Comparison of ENCODE assay signal across 19 cellular contexts in the genomic region with DNA sequence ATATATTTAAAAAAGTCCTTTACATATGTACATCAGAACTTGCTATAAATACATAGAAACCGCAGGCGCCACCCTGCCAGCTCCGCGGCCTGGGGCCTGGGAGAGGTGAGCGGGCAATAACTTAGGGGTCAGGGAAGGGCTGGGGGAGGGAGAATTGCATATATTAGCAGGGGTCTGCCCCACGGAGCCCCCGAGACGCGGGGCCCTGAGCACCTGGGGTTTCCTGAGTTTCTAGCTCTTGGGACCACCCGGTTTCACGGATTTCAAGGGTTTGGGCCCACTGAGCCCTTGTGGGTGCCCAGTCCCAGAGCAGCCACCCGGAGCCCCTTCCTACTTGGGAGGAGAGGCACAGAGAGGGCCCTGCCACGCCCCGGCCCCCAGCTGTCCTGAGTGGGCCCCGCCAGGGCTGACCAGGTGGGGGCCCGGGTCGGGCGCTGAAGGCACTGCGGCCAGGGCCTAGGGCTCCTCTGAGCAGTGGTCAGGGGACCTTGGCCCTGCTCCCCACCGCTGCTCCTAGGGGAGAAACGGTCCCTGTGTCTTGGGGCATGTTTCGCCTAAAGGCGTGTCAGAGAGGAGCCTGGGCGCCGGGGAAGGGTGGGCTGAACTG. TPM values are rescaled to one million over a fixed set of nuclear protein-coding genes. Genes with fewer than 3 reads are reported as not detected.
DNase-seq lines count a peak whose midpoint lies in the region; ATAC-seq and TF ChIP-seq lines count a peak whose summit lies in the region.
"Had no signal": no experiment of that assay in that cellular context is flagged by ENCODE, and none has a peak within 500 bp of the region (broad histone marks: within the 10 kb centered on the region; RNA-seq: fewer than 3 reads in every experiment).

No MANE protein-coding gene starts in this region.

- H3K27me3 ChIP-seq in breast epithelium (no peaks in the 10 kb centered on the region), OCI-LY3 (ENCODE audit: low read depth, low read length) (no peaks in the 10 kb centered on the region), subcutaneous abdominal adipose tissue (ENCODE audit: control insufficient read depth in 5 of 5, insufficient read depth in 4 of 5, low read length in 5 of 5) (peaks cover 0 to 4% (median 0%) of the 10 kb centered on the region in 5 donors)
- H3K27me3 ChIP-seq: upper lobe of right lung had no signal

- H3K9me3 ChIP-seq in breast epithelium (no peaks in the 10 kb centered on the region), OCI-LY3 (ENCODE audit: insufficient read depth, low read length) (no peaks in the 10 kb centered on the region), subcutaneous abdominal adipose tissue (ENCODE audit: control insufficient read depth in 5 of 5, low read length in 5 of 5) (no peaks in the 10 kb centered on the region)
- H3K9me3 ChIP-seq: A549, upper lobe of right lung had no signal

- no peaks in the 10 kb centered on the region for H3K27me3 Mint-ChIP-seq in MCF 10A (ENCODE audit: insufficient read depth, unreplicated experiment)

- CTCF ChIA-PET in MCF 10A (lab: Yijun Ruan, JAX) = interaction anchor here (0.6 kb wide), 1 partner anchor 86 kb away, joined by 3 read pairs; no protein-coding TSS in a partner anchor

- no peaks in the 10 kb centered on the region for H3K4me1 Mint-ChIP-seq in MCF 10A (ENCODE audit: insufficient read depth, unreplicated experiment)

- TF ChIP-seq CTCF in breast epithelium (IDR thresholded peaks at IDR 0.05) (no peak), MCF 10A (IDR thresholded peaks at IDR 0.05; ENCODE audit: unreplicated experiment) (no peak), OCI-LY3 (IDR thresholded peaks at IDR 0.05; ENCODE audit: low read depth, low read length) (no peak), choroid plexus epithelial cell (conservative IDR thresholded peaks at IDR 0.05; ENCODE audit: low read depth, low read length) (no peak)

- no peak for DNase-seq in breast epithelium (ENCODE audit: low spot score in 2 of 2)
- DNase-seq in MCF 10A (ENCODE audit: unreplicated experiment) = no peak
- peak; percentile 39 for DNase-seq in choroid plexus epithelial cell (ENCODE audit: low read depth)
- DNase-seq in NCI-H2171 (lab: John Stamatoyannopoulos, UW) = no peak
- no peak for DNase-seq in NCI-H2227 (lab: John Stamatoyannopoulos, UW; ENCODE audit: unreplicated experiment)
- DNase-seq: activated CD4-positive, alpha-beta T cell treated with anti-CD3 and anti-CD28 coated beads, Interleukin-2, amount 50 U/mL, for 1 hour; activated CD8-positive, alpha-beta memory T cell treated with anti-CD3 and anti-CD28 coated beads, Interleukin-2, amount 50 U/mL, for 4 hours; activated gamma-delta T cell treated with Interleukin-2 at 50 U/mL for 16 hours; NCI-H1092 treated with DMSO at 0.1 percent for 48 hours; NCI-H2029 treated with DMSO at 0.1 percent for 48 hours; NCI-H446 treated with DMSO at 0.1 percent for 48 hours; occipital lobe; SHP77 treated with DMSO at 0.1 percent for 48 hours; upper lobe of right lung had no signal

- no TSS peak for BruUV-seq in MCF 10A (replicated peaks; lab: Mats Ljungman, UMichigan)

- H3K27ac Mint-ChIP-seq in MCF 10A (ENCODE audit: low read depth, unreplicated experiment) = no peak overlapping the region

- no peak overlapping the region for H3K4me3 Mint-ChIP-seq in MCF 10A (ENCODE audit: unreplicated experiment)
- H3K4me3 Mint-ChIP-seq: CD14-positive monocyte had no signal

- peaks cover 30% of the 10 kb centered on the region for H4K20me1 ChIP-seq in OCI-LY3 (ENCODE audit: insufficient read depth, low read length)

- H3K4me2 ChIP-seq in OCI-LY3 (ENCODE audit: low read length) = no peak overlapping the region
- H3K4me2 ChIP-seq: A549 had no signal

- H3K4me1 ChIP-seq in breast epithelium (peaks cover 16 to 22% of the 10 kb centered on the region in 2 donors), OCI-LY3 (ENCODE audit: low read length) (peaks cover 27% of the 10 kb centered on the region), subcutaneous abdominal adipose tissue (ENCODE audit: control insufficient read depth in 5 of 5, insufficient read depth in 5 of 5, low read length in 5 of 5) (peaks cover 12 to 44% (median 38%) of the 10 kb centered on the region in 5 donors)

- no peak for ATAC-seq in GM21786 (IDR thresholded peaks at IDR 0.05; ENCODE audit: unreplicated experiment)
- ATAC-seq: upper lobe of right lung had no signal

- intact Hi-C loops in breast epithelium (cut with DNase I; ENCODE audit: low total_unique reads) (no loop called here), MCF 10A (cut with micrococcal nuclease) (loop anchor here (1.0 kb wide), 1 partner anchor 50 kb away; no protein-coding TSS in a partner anchor)

- H3K27ac ChIP-seq in breast epithelium = peak overlapping the region; percentile 55 to 97
- H3K27ac ChIP-seq in OCI-LY3 (ENCODE audit: low read length) = peak overlapping the region; percentile 56
- H3K27ac ChIP-seq in subcutaneous abdominal adipose tissue (ENCODE audit: low read depth, low read length) = peak overlapping the region; percentile 89
- H3K27ac ChIP-seq: upper lobe of right lung had no signal

- no peak overlapping the region; the same call in 1 of the 2 replicates for H3K9ac ChIP-seq in OCI-LY3 (ENCODE audit: low read length)
- no peak overlapping the region for H3K9ac ChIP-seq in subcutaneous abdominal adipose tissue (ENCODE audit: low read length in 5 of 5)

- peaks cover 16% of the 10 kb centered on the region for H3K79me2 ChIP-seq in OCI-LY3 (ENCODE audit: low read length)

- no peak overlapping the region for H2AFZ ChIP-seq in OCI-LY3 (ENCODE audit: low read depth, low read length)

- H3K4me3 ChIP-seq in breast epithelium (no peak overlapping the region), OCI-LY3 (ENCODE audit: low read length) (no peak overlapping the region), choroid plexus epithelial cell (ENCODE audit: low read depth, low read length) (no peak overlapping the region), subcutaneous abdominal adipose tissue (ENCODE audit: low read depth in 1 of 5, low read length in 5 of 5) (no peak overlapping the region)
- H3K4me3 ChIP-seq: A549, upper lobe of right lung had no signal

- H3K36me3 ChIP-seq in breast epithelium (peaks cover 12% of the 10 kb centered on the region), OCI-LY3 (replicated peaks; ENCODE audit: low read depth, low read length) (peaks cover 38% of the 10 kb centered on the region), subcutaneous abdominal adipose tissue (ENCODE audit: control insufficient read depth in 5 of 5, insufficient read depth in 5 of 5, low read length in 5 of 5) (peaks cover 0 to 60% (median 53%) of the 10 kb centered on the region in 5 donors)

- TF ChIP-seq POLR2A in breast epithelium (IDR thresholded peaks at IDR 0.05) = no peak

- peaks cover 62% of the 10 kb centered on the region for H3K36me3 Mint-ChIP-seq in MCF 10A (ENCODE audit: insufficient read depth, unreplicated experiment)

- H3K9me3 Mint-ChIP-seq in MCF 10A (ENCODE audit: unreplicated experiment) = no peaks in the 10 kb centered on the region
- H3K9me3 Mint-ChIP-seq: CD14-positive monocyte had no signal

- POLR2A ChIA-PET in MCF 10A (lab: Yijun Ruan, JAX) = interaction anchor here (1.2 kb wide), 1 partner anchor 14 kb away, joined by 3 read pairs; no protein-coding TSS in a partner anchor

RNA-seq across cellular contexts. Expression of gene GPX4, which starts 4.0 kb away (rescaled TPM):
- total RNA-seq in breast epithelium (1,000 to 10,000 TPM in 1 of 3 donors, 100 to 1,000 TPM in 2; 357 to 1,796 (median 492) TPM), MCF 10A (2022) (179 and 191 TPM in 2 replicates)

RNA-seq across cellular contexts. Expression of gene POLR2E, which starts 12.6 kb away (rescaled TPM):
- 100 to 1,000 TPM in 1 of 3 donors, 10 to 100 TPM in 2; 65.9 to 175 (median 89.1) TPM for total RNA-seq in breast epithelium
- 184 and 201 TPM in 2 replicates for total RNA-seq in MCF 10A (2022)

RNA-seq across cellular contexts. Expression of gene ARHGAP45, which starts 40.8 kb away (rescaled TPM):
- total RNA-seq in breast epithelium = 10 to 100 TPM; 18.7 to 43.2 (median 23.9) TPM
- 11.9 and 15.3 TPM in 2 replicates for total RNA-seq in MCF 10A (2022)
